In the genomic region with DNA sequence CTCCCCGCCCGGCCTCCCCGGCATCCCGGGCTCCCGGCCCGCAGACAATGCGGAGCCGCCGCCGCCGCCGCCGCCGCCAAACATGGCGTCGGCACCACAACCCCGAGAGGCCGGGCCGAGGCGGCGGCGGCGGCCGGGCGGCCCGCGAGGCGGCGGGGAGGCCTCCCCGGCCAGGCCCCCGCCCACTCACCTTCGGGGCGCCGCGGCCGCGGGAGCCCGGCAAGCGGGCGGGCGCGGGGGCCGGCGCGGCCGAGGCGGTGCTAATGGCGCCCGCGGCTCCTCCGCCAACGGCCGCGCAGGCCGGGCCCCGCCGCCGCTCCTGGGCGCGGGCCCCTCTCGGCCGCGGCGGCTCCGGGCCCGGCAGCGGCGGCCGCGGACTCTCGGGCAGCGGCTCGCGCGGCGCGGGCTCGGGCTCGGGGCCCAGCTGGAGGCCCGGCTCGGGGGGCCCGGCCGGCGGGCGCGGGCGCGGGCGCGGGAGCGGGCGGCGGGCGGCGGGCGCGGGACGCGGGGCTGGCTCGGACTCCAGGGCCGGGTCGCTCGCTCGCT, we compare ENCODE assay signal across 8 cellular contexts. TPM values are rescaled to one million over a fixed set of nuclear protein-coding genes. Genes with fewer than 3 reads are reported as not detected.
A peak's percentile ranks its signal among the peaks of the same experiment; 100 is the strongest.
DNase-seq lines count a peak whose midpoint lies in the region; ATAC-seq and TF ChIP-seq lines count a peak whose summit lies in the region.

No MANE protein-coding gene starts in this region.

- peaks cover 58% of the 10 kb centered on the region for H3K4me1 Mint-ChIP-seq in activated naive CD4-positive, alpha-beta T cell treated with anti-CD3 and anti-CD28 coated beads for 36 hours (ENCODE audit: low read depth)

- TF ChIP-seq CTCF in thoracic aorta (IDR thresholded peaks at IDR 0.05) = no peak

- peaks cover 16% of the 10 kb centered on the region for H3K36me3 ChIP-seq in thoracic aorta

- DNase-seq in AG20443 (ENCODE audit: low spot score) (peak; percentile 70), HEK293T (ENCODE audit: extremely low spot score) (peak; percentile 40), iris pigment epithelial cell (ENCODE audit: low read depth) (peak; percentile 20), thoracic aorta (ENCODE audit: low spot score) (no peak), NK-92 (lab: John Stamatoyannopoulos, UW; ENCODE audit: unreplicated experiment) (no peak)
- DNase-seq in activated naive CD4-positive, alpha-beta T cell treated with anti-CD3 and anti-CD28 coated beads for 36 hours = no peak

- H3K9me3 Mint-ChIP-seq in activated naive CD4-positive, alpha-beta T cell treated with anti-CD3 and anti-CD28 coated beads for 36 hours = no peaks in the 10 kb centered on the region

- H3K27me3 Mint-ChIP-seq in activated naive CD4-positive, alpha-beta T cell treated with anti-CD3 and anti-CD28 coated beads for 36 hours (ENCODE audit: low read depth) = no peaks in the 10 kb centered on the region

- no peaks in the 10 kb centered on the region for H3K27me3 ChIP-seq in thoracic aorta (replicated peaks; ENCODE audit: insufficient read depth)

- H3K4me1 ChIP-seq in thoracic aorta (ENCODE audit: control insufficient read depth in 1 of 2, low read depth in 2 of 2) = peaks cover 22 to 33% of the 10 kb centered on the region in 2 donors

- H3K27ac Mint-ChIP-seq in activated naive CD4-positive, alpha-beta T cell treated with anti-CD3 and anti-CD28 coated beads for 36 hours = no peak overlapping the region

- CTCF ChIA-PET in HEK293T (lab: Yijun Ruan, JAX) = no interaction called here
- CTCF ChIA-PET in activated naive CD4-positive, alpha-beta T cell treated with anti-CD3 and anti-CD28 coated beads for 36 hours (lab: Charles Lee) = no interaction called here

- H3K4me3 Mint-ChIP-seq in activated naive CD4-positive, alpha-beta T cell treated with anti-CD3 and anti-CD28 coated beads for 36 hours = peak overlapping the region; percentile 62

- H3K9me3 ChIP-seq in thoracic aorta = no peaks in the 10 kb centered on the region

- peaks cover 19% of the 10 kb centered on the region for H3K36me3 Mint-ChIP-seq in activated naive CD4-positive, alpha-beta T cell treated with anti-CD3 and anti-CD28 coated beads for 36 hours (ENCODE audit: low read depth)

- H3K27ac ChIP-seq in thoracic aorta = peak overlapping the region; percentile 42 to 72

- ATAC-seq in thoracic aorta (ENCODE audit: insufficient number of reproducible peaks, low FRiP score, low read depth) (peak; percentile 34), HG03521 (IDR thresholded peaks at IDR 0.05; ENCODE audit: unreplicated experiment) (no peak), HG03108 (IDR thresholded peaks at IDR 0.05; ENCODE audit: unreplicated experiment) (no peak)

- intact Hi-C loops in activated naive CD4-positive, alpha-beta T cell treated with anti-CD3 and anti-CD28 coated beads for 36 hours (cut with micrococcal nuclease) = loop anchor here (5.0 kb wide), 1 partner anchor 365 kb away; no protein-coding TSS in a partner anchor

- POLR2A ChIA-PET in HEK293T (lab: Yijun Ruan, JAX) = interaction anchor here (1.6 kb wide), 1 partner anchor 28 kb away, joined by 5 read pairs; no protein-coding TSS in a partner anchor

- H3K4me3 ChIP-seq in thoracic aorta = peak overlapping the region; percentile 82

TF ChIP-seq in HEK293T, 16 proteins besides CTCF, POLR2A, EP300 and RAD21:
- TF ChIP-seq ARNT (IDR thresholded peaks at IDR 0.05) (no peak), NFRKB (IDR thresholded peaks at IDR 0.05) (no peak), SUZ12 (IDR thresholded peaks at IDR 0.05) (no peak), ELF4 (IDR thresholded peaks at IDR 0.05) (no peak), HDGF (IDR thresholded peaks at IDR 0.05; ENCODE audit: borderline replicate concordance) (no peak), FOXA1 (IDR thresholded peaks at IDR 0.05) (no peak), L3MBTL2 (conservative IDR thresholded peaks at IDR 0.05) (no peak), FOXM1 (IDR thresholded peaks at IDR 0.05; ENCODE audit: borderline replicate concordance) (no peak), CTBP1 (IDR thresholded peaks at IDR 0.05; ENCODE audit: borderline replicate concordance) (no peak), PKNOX1 (IDR thresholded peaks at IDR 0.05) (no peak), SP1 (IDR thresholded peaks at IDR 0.05) (no peak), BHLHE40 (IDR thresholded peaks at IDR 0.05; ENCODE audit: borderline replicate concordance) (no peak), FOXK2 (IDR thresholded peaks at IDR 0.05) (no peak), ZNF384 (IDR thresholded peaks at IDR 0.05) (no peak), LEF1 (IDR thresholded peaks at IDR 0.05; ENCODE audit: borderline replicate concordance) (no peak), TARDBP (IDR thresholded peaks at IDR 0.05) (no peak)
TF ChIP-seq in HEK293T: peak in this region for 0.

RNA-seq across cellular contexts. Expression of gene BRD1, which starts 0.3 kb away (rescaled TPM):
- total RNA-seq in activated naive CD4-positive, alpha-beta T cell treated with anti-CD3 and anti-CD28 coated beads for 36 hours = 10 to 100 TPM; 26.0 to 27.0 TPM
- 10 to 100 TPM; 32.1 to 61.5 TPM for total RNA-seq in thoracic aorta

RNA-seq across cellular contexts. Expression of gene ZBED4, which starts 26.3 kb away (rescaled TPM):
- 10 to 100 TPM; 13.0 to 13.1 TPM for total RNA-seq in activated naive CD4-positive, alpha-beta T cell treated with anti-CD3 and anti-CD28 coated beads for 36 hours
- 10 to 100 TPM in 1 of 2 donors, 1 to 10 TPM in 1; 9.2 to 15.1 TPM for total RNA-seq in thoracic aorta

Comparison
In these comparisons a context has a peak if more than half of its experiments do, and no peak if none do; other contexts are left out.
1. DNase-seq: peak in AG20443 (single experiment), HEK293T (single experiment) and iris pigment epithelial cell (single experiment); none in activated naive CD4-positive, alpha-beta T cell treated with anti-CD3 and anti-CD28 coated beads for 36 hours (single experiment), thoracic aorta (single experiment) and NK-92 (single experiment).